8 cellular contexts compared by ENCODE assay signal in genomic region chr2:73112913-73113633, GRCh38. TPM values are rescaled to one million over a fixed set of nuclear protein-coding genes. Genes with fewer than 3 reads are reported as not detected.
DNase-seq lines count a peak whose midpoint lies in the region; ATAC-seq and TF ChIP-seq lines count a peak whose summit lies in the region.

RAB11FIP5 (minus strand) TSS chr2:73112948; CDS start chr2:73112777, 171 bp downstream.

- POLR2A ChIA-PET in IMR-90 (lab: Charles Lee; ENCODE audit: unreplicated experiment) = no interaction called here

- H3K27ac ChIP-seq in IMR-90 (ENCODE audit: insufficient read depth, low read length) (peak within 1 kb of the TSS; percentile 90), SU-DHL-6 (ENCODE audit: low read depth, low read length) (no peak within 1 kb of the TSS)

- peak within 1 kb of the TSS; percentile 94 for H2AFZ ChIP-seq in IMR-90 (replicated peaks; ENCODE audit: low read length, poor library complexity)
- H2AFZ ChIP-seq in SU-DHL-6 (ENCODE audit: low read depth, low read length, severe bottlenecking) = peak within 1 kb of the TSS; percentile 9

- H3K4me3 Mint-ChIP-seq in activated naive CD8-positive, alpha-beta T cell treated with anti-CD3 and anti-CD28 coated beads for 36 hours = peak within 1 kb of the TSS; percentile 80

- no peaks in the 10 kb centered on the region for H3K36me3 Mint-ChIP-seq in activated naive CD8-positive, alpha-beta T cell treated with anti-CD3 and anti-CD28 coated beads for 36 hours

- in situ Hi-C loops in IMR-90 (cut with MboI; ENCODE audit: low sequenced_read_pairs) = no loop called here

- H3K56ac ChIP-seq in IMR-90 (ENCODE audit: extremely low read depth, insufficient read depth, low read length) = peak within 1 kb of the TSS; percentile 77

- H3K79me2 ChIP-seq in SU-DHL-6 (ENCODE audit: insufficient read depth, low read length) = no peaks in the 10 kb centered on the region

- H3K4me1 ChIP-seq in IMR-90 (ENCODE audit: control insufficient read depth, insufficient read depth, low read length) = peaks cover 27% of the 10 kb centered on the region

- H3K4me3 ChIP-seq in IMR-90 (ENCODE audit: insufficient read depth, low read depth, low read length) = peak within 1 kb of the TSS; percentile 95
- H3K4me3 ChIP-seq in SU-DHL-6 (ENCODE audit: insufficient read depth, low read length, poor library complexity, severe bottlenecking) = peak within 1 kb of the TSS; percentile 45

- H3K36me3 ChIP-seq in IMR-90 (ENCODE audit: control insufficient read depth, insufficient read depth, low read length) = no peaks in the 10 kb centered on the region
- no peaks in the 10 kb centered on the region for H3K36me3 ChIP-seq in SU-DHL-6 (ENCODE audit: low read length)

- no peak for TF ChIP-seq RAD21 in IMR-90 (IDR thresholded peaks at IDR 0.05; ENCODE audit: low read length)

- H2BK5ac ChIP-seq in IMR-90 (ENCODE audit: low read depth, low read length, poor library complexity, severe bottlenecking) = peak within 1 kb of the TSS; percentile 81

- peak within 1 kb of the TSS; percentile 62 for H4K91ac ChIP-seq in IMR-90 (ENCODE audit: insufficient read depth, low read depth, low read length)

- DNase-seq in COR-L47 (lab: John Stamatoyannopoulos, UW) (peak; percentile 65), IMR-90 (peak; percentile 88), glomerular visceral epithelial cell (ENCODE audit: extremely low spot score) (peak; percentile 81), occipital lobe (lab: John Stamatoyannopoulos, UW) (peak; percentile 77)
- DNase-seq in activated naive CD8-positive, alpha-beta T cell treated with anti-CD3 and anti-CD28 coated beads for 36 hours = peak; percentile 80

- no peaks in the 10 kb centered on the region for H3K9me2 ChIP-seq in SU-DHL-6 (replicated peaks; ENCODE audit: insufficient read depth, low read length)

- no TSS peak for BruUV-seq in IMR-90 (replicated peaks; lab: Mats Ljungman, UMichigan)

- peak within 1 kb of the TSS; percentile 95 for H3K9ac ChIP-seq in IMR-90 (ENCODE audit: low read depth, low read length)
- H3K9ac ChIP-seq in SU-DHL-6 (ENCODE audit: low read length) = peak within 1 kb of the TSS; percentile 34; the same call in 1 of the 2 replicates

- peak within 1 kb of the TSS; percentile 27; the same call in 1 of the 3 replicates for H2BK15ac ChIP-seq in IMR-90 (ENCODE audit: low read depth, low read length)

- H3K27ac Mint-ChIP-seq in activated naive CD8-positive, alpha-beta T cell treated with anti-CD3 and anti-CD28 coated beads for 36 hours = no peak within 1 kb of the TSS

- peaks cover 22% of the 10 kb centered on the region for H3K4me1 Mint-ChIP-seq in activated naive CD8-positive, alpha-beta T cell treated with anti-CD3 and anti-CD28 coated beads for 36 hours

- no peaks in the 10 kb centered on the region for H3K9me3 Mint-ChIP-seq in activated naive CD8-positive, alpha-beta T cell treated with anti-CD3 and anti-CD28 coated beads for 36 hours

- dilution Hi-C loops in IMR-90 (cut with HindIII; ENCODE audit: low sequenced_read_pairs, unreplicated experiment) = no loop called here

- H2BK20ac ChIP-seq in IMR-90 (ENCODE audit: low read depth, low read length) = no peak within 1 kb of the TSS

- H2AK9ac ChIP-seq in IMR-90 (replicated peaks; ENCODE audit: low read depth, low read length, poor library complexity) = peak within 1 kb of the TSS; percentile 84

- peak within 1 kb of the TSS; percentile 69 for H2BK120ac ChIP-seq in IMR-90 (ENCODE audit: low read depth, low read length)

- peak within 1 kb of the TSS; percentile 84; the same call in 1 of the 2 replicates for H3K23ac ChIP-seq in IMR-90 (ENCODE audit: low read depth, low read length)

- no peaks in the 10 kb centered on the region for H3K27me3 ChIP-seq in IMR-90 (ENCODE audit: control insufficient read depth, insufficient read depth, low read length)
- H3K27me3 ChIP-seq in SU-DHL-6 (ENCODE audit: low read length) = no peaks in the 10 kb centered on the region

- H2AK5ac ChIP-seq in IMR-90 (ENCODE audit: low read depth, low read length) = peak within 1 kb of the TSS; percentile 63

- intact Hi-C loops in IMR-90 (cut with micrococcal nuclease) = no loop called here

- TF ChIP-seq CTCF in IMR-90 (conservative IDR thresholded peaks at IDR 0.05; ENCODE audit: low read depth, low read length) (no peak; the same call in 1 of the 2 replicates), SU-DHL-6 (IDR thresholded peaks at IDR 0.05; ENCODE audit: insufficient read depth, low read length, poor library complexity, severe bottlenecking) (no peak), subcutaneous adipose tissue (IDR thresholded peaks at IDR 0.05; ENCODE audit: low read depth) (no peak)

- H4K5ac ChIP-seq in IMR-90 (ENCODE audit: low read depth, low read length) = peak within 1 kb of the TSS; percentile 65

- H3K4me2 ChIP-seq in IMR-90 (ENCODE audit: low read depth, low read length) (peak within 1 kb of the TSS; percentile 95), SU-DHL-6 (ENCODE audit: low read depth, low read length, poor library complexity, severe bottlenecking) (peak within 1 kb of the TSS; percentile 49)

- H4K8ac ChIP-seq in IMR-90 (ENCODE audit: low read depth in 2 of 2, low read length in 2 of 2) = peak within 1 kb of the TSS; percentile 62 to 77; a peak in 3 of 4 replicates

- ATAC-seq in GM21447 (IDR thresholded peaks at IDR 0.05; ENCODE audit: unreplicated experiment) (peak; percentile 59), IMR-90 (ENCODE audit: low read depth) (peak; percentile 84)

- H3F3A ChIP-seq in SU-DHL-6 (ENCODE audit: insufficient read depth) = no peaks in the 10 kb centered on the region

- H4K20me1 ChIP-seq in IMR-90 (ENCODE audit: insufficient read depth, low read length) (peaks cover 36% of the 10 kb centered on the region), SU-DHL-6 (ENCODE audit: low read depth, low read length) (no peaks in the 10 kb centered on the region)

- WGBS in IMR-90 (ENCODE audit: extremely low coverage in 2 of 2, insufficient read length in 1 of 2), 2 experiments = 0% methylated on average over 31 of the region's 88 CpGs; no CpG with 5 or more reads in 1 of the 2 experiments

- no peaks in the 10 kb centered on the region for H3K27me3 Mint-ChIP-seq in activated naive CD8-positive, alpha-beta T cell treated with anti-CD3 and anti-CD28 coated beads for 36 hours

- H3K9me1 ChIP-seq in IMR-90 (ENCODE audit: insufficient read depth, low read length) = peaks cover 31% of the 10 kb centered on the region

- TF ChIP-seq POLR2A in IMR-90 (IDR thresholded peaks at IDR 0.05; ENCODE audit: low read depth, low read length) = peak; percentile 89

- peak within 1 kb of the TSS; percentile 83 for H3K14ac ChIP-seq in IMR-90 (replicated peaks; ENCODE audit: low read depth, low read length)

- CTCF ChIA-PET in IMR-90 (lab: Yijun Ruan, JAX) = interaction anchor here (0.7 to 2.1 kb wide), 3 partner anchors 28 to 50 kb away, joined by 3 to 5 read pairs (median 5); no protein-coding TSS in a partner anchor

- no peaks in the 10 kb centered on the region for H3K9me3 ChIP-seq in IMR-90 (ENCODE audit: control insufficient read depth, insufficient read depth, low read length)
- no peaks in the 10 kb centered on the region for H3K9me3 ChIP-seq in SU-DHL-6 (ENCODE audit: insufficient read depth, low read length)

- peak within 1 kb of the TSS; percentile 78 for H3K4ac ChIP-seq in IMR-90 (ENCODE audit: low read depth, low read length)

- H3K18ac ChIP-seq in IMR-90 (ENCODE audit: low read depth, low read length) = peak within 1 kb of the TSS; percentile 63

- peaks cover 6 to 36% of the 10 kb centered on the region in 2 experiments; a peak in 2 of 4 replicates for H3K79me1 ChIP-seq in IMR-90 (ENCODE audit: low read depth in 1 of 2, low read length in 2 of 2)

TF ChIP-seq in IMR-90, 13 proteins besides CTCF, POLR2A, EP300 and RAD21 (continues in another document):
- TF ChIP-seq NFE2L2 (IDR thresholded peaks at IDR 0.05; ENCODE audit: low read depth, low read length) = no peak
- TF ChIP-seq SMC3 (IDR thresholded peaks at IDR 0.05; ENCODE audit: low read depth, low read length) = no peak
- no peak for TF ChIP-seq RCOR1 (IDR thresholded peaks at IDR 0.05; ENCODE audit: insufficient replicate concordance, low read length)
- peak; percentile 74; the same call in 1 of the 2 replicates for TF ChIP-seq MAZ (IDR thresholded peaks at IDR 0.05; ENCODE audit: borderline replicate concordance, low read depth, low read length)
- TF ChIP-seq MXI1 (IDR thresholded peaks at IDR 0.05; ENCODE audit: borderline replicate concordance, low read depth, low read length) = peak; percentile 44; the same call in 1 of the 2 replicates
- no peak for TF ChIP-seq MAFK (IDR thresholded peaks at IDR 0.05; ENCODE audit: low read depth, low read length)
- no peak for TF ChIP-seq CEBPB (IDR thresholded peaks at IDR 0.05; ENCODE audit: low read depth, low read length)
- peak; percentile 73 for TF ChIP-seq USF2 (IDR thresholded peaks at IDR 0.05; ENCODE audit: low read depth, low read length)
- TF ChIP-seq FOS (IDR thresholded peaks at IDR 0.05; ENCODE audit: low read depth, low read length) = peak; percentile 72; the same call in 1 of the 2 replicates
- peak; percentile 31; the same call in 1 of the 2 replicates for TF ChIP-seq CHD1 (IDR thresholded peaks at IDR 0.05; ENCODE audit: low read depth, low read length)
- TF ChIP-seq BHLHE40 (IDR thresholded peaks at IDR 0.05; ENCODE audit: low read depth, low read length) = no peak; the same call in 1 of the 2 replicates
- no peak for TF ChIP-seq RFX5 (IDR thresholded peaks at IDR 0.05; ENCODE audit: low read depth, low read length)

RNA-seq across cellular contexts. Expression of gene RAB11FIP5, which starts in this region (rescaled TPM):
- total RNA-seq in IMR-90 (2012; rRNA removed) (21.4 and 21.5 TPM in 2 replicates), occipital lobe (7.5 TPM), subcutaneous adipose tissue (10 to 100 TPM; 12.2 to 21.1 (median 15.5) TPM)
- polyA plus RNA-seq in IMR-90 (2012; rRNA removed) = 34.5 and 36.0 TPM in 2 replicates
- 28.4 and 35.6 TPM in 2 replicates for polyA plus RNA-seq in IMR-90 (2012; cell fraction: cytosol; rRNA removed)
- polyA plus RNA-seq in IMR-90 (2012; cell fraction: nucleus; rRNA removed; ENCODE audit: low replicate concordance) = 30.1 and 35.6 TPM in 2 replicates
- 1 to 10 TPM; 4.0 to 4.3 TPM for total RNA-seq in activated naive CD8-positive, alpha-beta T cell treated with anti-CD3 and anti-CD28 coated beads for 36 hours
